In genomic region chr9:128181480-128181879, GRCh38 we compare ENCODE assay signal across 2 cellular contexts.
TF ChIP-seq lines count a peak whose summit lies in the region.

No MANE protein-coding gene starts in this region.

TF ChIP-seq in GM23338, 12 proteins besides CTCF, POLR2A, EP300 and RAD21:
- peak; percentile 83 for TF ChIP-seq CREB1 (CRISPR knock-in tag; IDR thresholded peaks at IDR 0.05; ENCODE audit: low read depth)

TF ChIP-seq in GM12878, 131 proteins besides CTCF, POLR2A, EP300 and RAD21:
- peak; percentile 93 for TF ChIP-seq ZBTB33 (IDR thresholded peaks at IDR 0.05)
